ENCODE assay signal across 1 cellular context in the genomic region with DNA sequence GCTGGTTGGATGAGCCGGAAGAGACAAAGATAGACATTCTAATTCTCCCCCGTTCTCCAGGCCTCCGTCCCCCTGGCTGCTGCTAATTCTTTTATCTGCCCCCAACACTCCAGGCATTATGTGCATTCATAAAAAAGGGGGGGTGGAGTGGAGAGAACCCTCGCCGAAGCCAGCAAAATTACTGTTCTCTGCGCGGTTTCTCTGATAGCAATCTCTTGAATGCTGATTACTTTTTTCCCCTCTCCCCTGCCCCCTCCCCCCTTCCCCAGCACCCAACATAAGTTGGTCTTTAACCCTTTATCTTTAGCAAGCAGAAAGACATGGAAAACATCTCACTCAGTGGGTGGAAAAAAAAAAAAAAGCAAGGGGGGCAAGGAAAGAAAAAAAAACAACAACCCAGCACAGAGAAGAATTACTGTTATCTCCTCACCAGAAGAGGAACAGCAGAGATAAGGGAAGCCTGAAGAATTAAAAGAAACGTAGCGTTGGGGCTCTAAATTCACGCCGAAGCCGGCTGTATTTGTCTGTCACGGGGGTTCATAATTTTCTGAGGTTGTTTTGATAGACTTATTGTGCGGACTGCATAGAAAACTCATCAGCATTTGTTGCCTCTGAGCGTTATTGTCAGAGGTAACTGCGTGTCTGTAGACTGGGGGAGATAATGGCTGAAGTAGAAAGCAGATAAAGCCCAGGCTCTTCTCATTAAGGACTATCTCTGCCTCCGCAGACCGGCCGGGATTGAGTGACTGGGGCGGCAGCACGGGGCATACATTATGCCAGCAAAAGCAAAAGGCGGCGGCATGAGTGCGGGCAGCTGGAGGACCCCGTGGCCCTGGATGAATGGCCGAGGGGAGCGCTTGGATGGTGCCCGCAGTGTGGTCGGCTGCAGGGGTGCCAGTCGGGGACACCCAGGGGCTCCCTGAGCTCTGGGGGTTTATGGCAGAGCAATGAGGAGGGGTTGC.
TF ChIP-seq lines count a peak whose summit lies in the region.

No MANE protein-coding gene starts in this region.

TF ChIP-seq in K562, 482 proteins besides CTCF, POLR2A, EP300 and RAD21 (continued from another document and continues in another):
- TF ChIP-seq, protein P1, sequence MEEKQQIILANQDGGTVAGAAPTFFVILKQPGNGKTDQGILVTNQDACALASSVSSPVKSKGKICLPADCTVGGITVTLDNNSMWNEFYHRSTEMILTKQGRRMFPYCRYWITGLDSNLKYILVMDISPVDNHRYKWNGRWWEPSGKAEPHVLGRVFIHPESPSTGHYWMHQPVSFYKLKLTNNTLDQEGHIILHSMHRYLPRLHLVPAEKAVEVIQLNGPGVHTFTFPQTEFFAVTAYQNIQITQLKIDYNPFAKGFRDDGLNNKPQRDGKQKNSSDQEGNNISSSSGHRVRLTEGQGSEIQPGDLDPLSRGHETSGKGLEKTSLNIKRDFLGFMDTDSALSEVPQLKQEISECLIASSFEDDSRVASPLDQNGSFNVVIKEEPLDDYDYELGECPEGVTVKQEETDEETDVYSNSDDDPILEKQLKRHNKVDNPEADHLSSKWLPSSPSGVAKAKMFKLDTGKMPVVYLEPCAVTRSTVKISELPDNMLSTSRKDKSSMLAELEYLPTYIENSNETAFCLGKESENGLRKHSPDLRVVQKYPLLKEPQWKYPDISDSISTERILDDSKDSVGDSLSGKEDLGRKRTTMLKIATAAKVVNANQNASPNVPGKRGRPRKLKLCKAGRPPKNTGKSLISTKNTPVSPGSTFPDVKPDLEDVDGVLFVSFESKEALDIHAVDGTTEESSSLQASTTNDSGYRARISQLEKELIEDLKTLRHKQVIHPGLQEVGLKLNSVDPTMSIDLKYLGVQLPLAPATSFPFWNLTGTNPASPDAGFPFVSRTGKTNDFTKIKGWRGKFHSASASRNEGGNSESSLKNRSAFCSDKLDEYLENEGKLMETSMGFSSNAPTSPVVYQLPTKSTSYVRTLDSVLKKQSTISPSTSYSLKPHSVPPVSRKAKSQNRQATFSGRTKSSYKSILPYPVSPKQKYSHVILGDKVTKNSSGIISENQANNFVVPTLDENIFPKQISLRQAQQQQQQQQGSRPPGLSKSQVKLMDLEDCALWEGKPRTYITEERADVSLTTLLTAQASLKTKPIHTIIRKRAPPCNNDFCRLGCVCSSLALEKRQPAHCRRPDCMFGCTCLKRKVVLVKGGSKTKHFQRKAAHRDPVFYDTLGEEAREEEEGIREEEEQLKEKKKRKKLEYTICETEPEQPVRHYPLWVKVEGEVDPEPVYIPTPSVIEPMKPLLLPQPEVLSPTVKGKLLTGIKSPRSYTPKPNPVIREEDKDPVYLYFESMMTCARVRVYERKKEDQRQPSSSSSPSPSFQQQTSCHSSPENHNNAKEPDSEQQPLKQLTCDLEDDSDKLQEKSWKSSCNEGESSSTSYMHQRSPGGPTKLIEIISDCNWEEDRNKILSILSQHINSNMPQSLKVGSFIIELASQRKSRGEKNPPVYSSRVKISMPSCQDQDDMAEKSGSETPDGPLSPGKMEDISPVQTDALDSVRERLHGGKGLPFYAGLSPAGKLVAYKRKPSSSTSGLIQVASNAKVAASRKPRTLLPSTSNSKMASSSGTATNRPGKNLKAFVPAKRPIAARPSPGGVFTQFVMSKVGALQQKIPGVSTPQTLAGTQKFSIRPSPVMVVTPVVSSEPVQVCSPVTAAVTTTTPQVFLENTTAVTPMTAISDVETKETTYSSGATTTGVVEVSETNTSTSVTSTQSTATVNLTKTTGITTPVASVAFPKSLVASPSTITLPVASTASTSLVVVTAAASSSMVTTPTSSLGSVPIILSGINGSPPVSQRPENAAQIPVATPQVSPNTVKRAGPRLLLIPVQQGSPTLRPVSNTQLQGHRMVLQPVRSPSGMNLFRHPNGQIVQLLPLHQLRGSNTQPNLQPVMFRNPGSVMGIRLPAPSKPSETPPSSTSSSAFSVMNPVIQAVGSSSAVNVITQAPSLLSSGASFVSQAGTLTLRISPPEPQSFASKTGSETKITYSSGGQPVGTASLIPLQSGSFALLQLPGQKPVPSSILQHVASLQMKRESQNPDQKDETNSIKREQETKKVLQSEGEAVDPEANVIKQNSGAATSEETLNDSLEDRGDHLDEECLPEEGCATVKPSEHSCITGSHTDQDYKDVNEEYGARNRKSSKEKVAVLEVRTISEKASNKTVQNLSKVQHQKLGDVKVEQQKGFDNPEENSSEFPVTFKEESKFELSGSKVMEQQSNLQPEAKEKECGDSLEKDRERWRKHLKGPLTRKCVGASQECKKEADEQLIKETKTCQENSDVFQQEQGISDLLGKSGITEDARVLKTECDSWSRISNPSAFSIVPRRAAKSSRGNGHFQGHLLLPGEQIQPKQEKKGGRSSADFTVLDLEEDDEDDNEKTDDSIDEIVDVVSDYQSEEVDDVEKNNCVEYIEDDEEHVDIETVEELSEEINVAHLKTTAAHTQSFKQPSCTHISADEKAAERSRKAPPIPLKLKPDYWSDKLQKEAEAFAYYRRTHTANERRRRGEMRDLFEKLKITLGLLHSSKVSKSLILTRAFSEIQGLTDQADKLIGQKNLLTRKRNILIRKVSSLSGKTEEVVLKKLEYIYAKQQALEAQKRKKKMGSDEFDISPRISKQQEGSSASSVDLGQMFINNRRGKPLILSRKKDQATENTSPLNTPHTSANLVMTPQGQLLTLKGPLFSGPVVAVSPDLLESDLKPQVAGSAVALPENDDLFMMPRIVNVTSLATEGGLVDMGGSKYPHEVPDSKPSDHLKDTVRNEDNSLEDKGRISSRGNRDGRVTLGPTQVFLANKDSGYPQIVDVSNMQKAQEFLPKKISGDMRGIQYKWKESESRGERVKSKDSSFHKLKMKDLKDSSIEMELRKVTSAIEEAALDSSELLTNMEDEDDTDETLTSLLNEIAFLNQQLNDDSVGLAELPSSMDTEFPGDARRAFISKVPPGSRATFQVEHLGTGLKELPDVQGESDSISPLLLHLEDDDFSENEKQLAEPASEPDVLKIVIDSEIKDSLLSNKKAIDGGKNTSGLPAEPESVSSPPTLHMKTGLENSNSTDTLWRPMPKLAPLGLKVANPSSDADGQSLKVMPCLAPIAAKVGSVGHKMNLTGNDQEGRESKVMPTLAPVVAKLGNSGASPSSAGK (IDR thresholded peaks at IDR 0.05) = no peak
- TF ChIP-seq ZNF75A (CRISPR knock-in tag; IDR thresholded peaks at IDR 0.05) = no peak
- no peak for TF ChIP-seq KLF10 (CRISPR knock-in tag; IDR thresholded peaks at IDR 0.05)
- TF ChIP-seq NCOR1 (IDR thresholded peaks at IDR 0.05) = peak; percentile 90
- TF ChIP-seq MCM2 (IDR thresholded peaks at IDR 0.05; ENCODE audit: low read depth) = no peak
- TF ChIP-seq ZNF253 (CRISPR knock-in tag; conservative IDR thresholded peaks at IDR 0.05) = no peak
- TF ChIP-seq ZNF830 (CRISPR knock-in tag; IDR thresholded peaks at IDR 0.05) = no peak
- TF ChIP-seq TRIM25 (IDR thresholded peaks at IDR 0.05; ENCODE audit: borderline replicate concordance) = no peak
- TF ChIP-seq ZNF354B (CRISPR knock-in tag; IDR thresholded peaks at IDR 0.05) = no peak
- TF ChIP-seq RFX5 (IDR thresholded peaks at IDR 0.05; ENCODE audit: low read depth, low read length) = no peak
- TF ChIP-seq, protein P2, sequence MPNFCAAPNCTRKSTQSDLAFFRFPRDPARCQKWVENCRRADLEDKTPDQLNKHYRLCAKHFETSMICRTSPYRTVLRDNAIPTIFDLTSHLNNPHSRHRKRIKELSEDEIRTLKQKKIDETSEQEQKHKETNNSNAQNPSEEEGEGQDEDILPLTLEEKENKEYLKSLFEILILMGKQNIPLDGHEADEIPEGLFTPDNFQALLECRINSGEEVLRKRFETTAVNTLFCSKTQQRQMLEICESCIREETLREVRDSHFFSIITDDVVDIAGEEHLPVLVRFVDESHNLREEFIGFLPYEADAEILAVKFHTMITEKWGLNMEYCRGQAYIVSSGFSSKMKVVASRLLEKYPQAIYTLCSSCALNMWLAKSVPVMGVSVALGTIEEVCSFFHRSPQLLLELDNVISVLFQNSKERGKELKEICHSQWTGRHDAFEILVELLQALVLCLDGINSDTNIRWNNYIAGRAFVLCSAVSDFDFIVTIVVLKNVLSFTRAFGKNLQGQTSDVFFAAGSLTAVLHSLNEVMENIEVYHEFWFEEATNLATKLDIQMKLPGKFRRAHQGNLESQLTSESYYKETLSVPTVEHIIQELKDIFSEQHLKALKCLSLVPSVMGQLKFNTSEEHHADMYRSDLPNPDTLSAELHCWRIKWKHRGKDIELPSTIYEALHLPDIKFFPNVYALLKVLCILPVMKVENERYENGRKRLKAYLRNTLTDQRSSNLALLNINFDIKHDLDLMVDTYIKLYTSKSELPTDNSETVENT (CRISPR knock-in tag; IDR thresholded peaks at IDR 0.05) = no peak
- no peak for TF ChIP-seq ZNF239 (CRISPR knock-in tag; IDR thresholded peaks at IDR 0.05)
- no peak for TF ChIP-seq HEY1 (CRISPR knock-in tag; IDR thresholded peaks at IDR 0.05; ENCODE audit: borderline replicate concordance)
- TF ChIP-seq ELK3 (CRISPR knock-in tag; IDR thresholded peaks at IDR 0.05) = no peak
- TF ChIP-seq CBFA2T3 (IDR thresholded peaks at IDR 0.05) = peak; percentile 96
- TF ChIP-seq E2F8 (IDR thresholded peaks at IDR 0.05; ENCODE audit: low read depth, partially characterized antibody) = no peak
- TF ChIP-seq MCM5 (IDR thresholded peaks at IDR 0.05; ENCODE audit: low read depth) = no peak
- TF ChIP-seq, protein P3, sequence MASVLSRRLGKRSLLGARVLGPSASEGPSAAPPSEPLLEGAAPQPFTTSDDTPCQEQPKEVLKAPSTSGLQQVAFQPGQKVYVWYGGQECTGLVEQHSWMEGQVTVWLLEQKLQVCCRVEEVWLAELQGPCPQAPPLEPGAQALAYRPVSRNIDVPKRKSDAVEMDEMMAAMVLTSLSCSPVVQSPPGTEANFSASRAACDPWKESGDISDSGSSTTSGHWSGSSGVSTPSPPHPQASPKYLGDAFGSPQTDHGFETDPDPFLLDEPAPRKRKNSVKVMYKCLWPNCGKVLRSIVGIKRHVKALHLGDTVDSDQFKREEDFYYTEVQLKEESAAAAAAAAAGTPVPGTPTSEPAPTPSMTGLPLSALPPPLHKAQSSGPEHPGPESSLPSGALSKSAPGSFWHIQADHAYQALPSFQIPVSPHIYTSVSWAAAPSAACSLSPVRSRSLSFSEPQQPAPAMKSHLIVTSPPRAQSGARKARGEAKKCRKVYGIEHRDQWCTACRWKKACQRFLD (CRISPR knock-in tag; IDR thresholded peaks at IDR 0.05) = peak; percentile 72; the same call in 1 of the 2 replicates
- TF ChIP-seq SP1 (CRISPR knock-in tag; IDR thresholded peaks at IDR 0.05) = no peak
- TF ChIP-seq TCF3 (CRISPR knock-in tag; IDR thresholded peaks at IDR 0.05) = peak; percentile 81
- no peak for TF ChIP-seq HDAC3 (IDR thresholded peaks at IDR 0.05; ENCODE audit: borderline replicate concordance, partially characterized antibody)
- no peak for TF ChIP-seq ID3 (CRISPR knock-in tag; IDR thresholded peaks at IDR 0.05)
- no peak for TF ChIP-seq ID3 (tag; IDR thresholded peaks at IDR 0.05)
- TF ChIP-seq PHB2 (IDR thresholded peaks at IDR 0.05; ENCODE audit: low read depth) = peak; percentile 27; the same call in 1 of the 2 replicates
- TF ChIP-seq SFPQ (IDR thresholded peaks at IDR 0.05; ENCODE audit: low read depth, low read length) = no peak
- TF ChIP-seq ZNF589 (CRISPR knock-in tag; IDR thresholded peaks at IDR 0.05; ENCODE audit: low read depth) = no peak; the same call in 1 of the 2 replicates
